In genomic region chr10:132521041-132521465, GRCh38 we compare ENCODE assay signal across 20 cellular contexts. TPM values are rescaled to one million over a fixed set of nuclear protein-coding genes. Genes with fewer than 3 reads are reported as not detected.
DNase-seq lines count a peak whose midpoint lies in the region; ATAC-seq and TF ChIP-seq lines count a peak whose summit lies in the region.
"Had no signal": no experiment of that assay in that cellular context is flagged by ENCODE, and none has a peak within 500 bp of the region (broad histone marks: within the 10 kb centered on the region; RNA-seq: fewer than 3 reads in every experiment).

No MANE protein-coding gene starts in this region.

- no peaks in the 10 kb centered on the region for H3K36me3 Mint-ChIP-seq in naive thymus-derived CD4-positive, alpha-beta T cell
- H3K36me3 Mint-ChIP-seq: CD4-positive, CD25-positive, alpha-beta regulatory T cell had no signal

- WGBS in esophagus squamous epithelium, 2 donors = 76 to 80% methylated on average over 1 to 9 of the region's 14 CpGs
- 32 to 68% methylated on average over 3 to 7 of the region's 14 CpGs for WGBS in upper lobe of left lung, 2 donors

- H3K4me1 ChIP-seq in esophagus squamous epithelium (peaks cover 28 to 56% (median 51%) of the 10 kb centered on the region in 3 donors), upper lobe of left lung (peaks cover 53 to 56% (median 54%) of the 10 kb centered on the region in 4 donors)
- no peaks in the 10 kb centered on the region for H3K4me1 ChIP-seq in naive thymus-derived CD4-positive, alpha-beta T cell (ENCODE audit: control insufficient read depth in 2 of 2, insufficient read depth in 2 of 2, low read length in 2 of 2)

- H3K4me1 Mint-ChIP-seq in naive thymus-derived CD4-positive, alpha-beta T cell = peaks cover 0 to 3% (median 0%) of the 10 kb centered on the region in 7 donors

- intact Hi-C loops in esophagus squamous epithelium (cut with DNase I) = no loop called here
- intact Hi-C loops in naive thymus-derived CD4-positive, alpha-beta T cell (cut with micrococcal nuclease) = no loop called here

- H3K27ac Mint-ChIP-seq in naive thymus-derived CD4-positive, alpha-beta T cell = no peak overlapping the region
- H3K27ac Mint-ChIP-seq: CD4-positive, CD25-positive, alpha-beta regulatory T cell; T-helper 2 cell treated with Interferon-gamma antibody and Interleukin-4, amounts not matched to agents 5 μg/mL and 100 μg/mL, for 36 hours had no signal

- TF ChIP-seq EP300 in upper lobe of left lung (IDR thresholded peaks at IDR 0.05) = no peak

- no peak overlapping the region for H3K4me3 Mint-ChIP-seq in naive thymus-derived CD4-positive, alpha-beta T cell
- H3K4me3 Mint-ChIP-seq: CD4-positive, CD25-positive, alpha-beta regulatory T cell; T-helper 2 cell treated with Interferon-gamma antibody and Interleukin-4, amounts not matched to agents 5 μg/mL and 100 μg/mL, for 36 hours had no signal

- peaks cover 0 to 8% (median 0%) of the 10 kb centered on the region in 11 donors for H3K9me3 Mint-ChIP-seq in naive thymus-derived CD4-positive, alpha-beta T cell
- H3K9me3 Mint-ChIP-seq: T-helper 2 cell treated with Interferon-gamma antibody and Interleukin-4, amounts not matched to agents 5 μg/mL and 100 μg/mL, for 36 hours had no signal

- no peak for ATAC-seq in activated CD4-positive, CD25-positive, alpha-beta regulatory T cell treated with anti-CD3 and anti-CD28 coated beads, Interleukin-2, amount 50 U/mL, for 24 hours
- no peak for ATAC-seq in omental fat pad (ENCODE audit: low FRiP score)
- no peak for ATAC-seq in upper lobe of left lung (ENCODE audit: low FRiP score in 2 of 2)
- no peak for ATAC-seq in naive thymus-derived CD4-positive, alpha-beta T cell

- peak; percentile 16 for DNase-seq in activated CD4-positive, CD25-positive, alpha-beta regulatory T cell treated with anti-CD3 and anti-CD28 coated beads, Interleukin-2, amount 50 U/mL, for 72 hours
- DNase-seq in esophagus squamous epithelium (lab: John Stamatoyannopoulos, UW) (no peak), omental fat pad (ENCODE audit: low spot score) (peak; percentile 10), upper lobe of left lung (peak; percentile 14 to 74), erythroblast (lab: John Stamatoyannopoulos, UW) (no peak)
- DNase-seq in naive thymus-derived CD4-positive, alpha-beta T cell = no peak
- no peak for DNase-seq in activated CD8-positive, alpha-beta memory T cell treated with anti-CD3 and anti-CD28 coated beads, Interleukin-2, amount 50 U/mL, for 4 hours
- DNase-seq: 8988T; activated CD4-positive, alpha-beta T cell treated with anti-CD3 and anti-CD28 coated beads for 48 hours; CD4-positive, CD25-positive, alpha-beta regulatory T cell; MM.1S; NCI-H2081; NCI-H69; RPMI8226; stimulated activated CD4-positive, alpha-beta T cell treated with anti-CD3 and anti-CD28 coated beads, Interleukin-12 subunit alpha, Interleukin-12 subunit beta, amount 100 ng/mL, for 4 hours; substantia nigra had no signal

- H3K4me3 ChIP-seq in esophagus squamous epithelium = no peak overlapping the region
- no peak overlapping the region for H3K4me3 ChIP-seq in upper lobe of left lung
- H3K4me3 ChIP-seq in naive thymus-derived CD4-positive, alpha-beta T cell (ENCODE audit: low read length) = no peak overlapping the region
- H3K4me3 ChIP-seq: dorsolateral prefrontal cortex had no signal

- TF ChIP-seq CTCF in esophagus squamous epithelium (IDR thresholded peaks at IDR 0.05) (no peak), omental fat pad (IDR thresholded peaks at IDR 0.05) (no peak), upper lobe of left lung (IDR thresholded peaks at IDR 0.05) (no peak)

- POLR2A ChIA-PET in naive thymus-derived CD4-positive, alpha-beta T cell (lab: Charles Lee) = no interaction called here

- H3K36me3 ChIP-seq in esophagus squamous epithelium = no peaks in the 10 kb centered on the region
- H3K36me3 ChIP-seq in upper lobe of left lung = no peaks in the 10 kb centered on the region
- H3K36me3 ChIP-seq in naive thymus-derived CD4-positive, alpha-beta T cell (ENCODE audit: control insufficient read depth in 2 of 3, insufficient read depth in 3 of 3, low read length in 3 of 3) = no peaks in the 10 kb centered on the region
- H3K36me3 ChIP-seq: neutrophil had no signal

- H3K9me3 ChIP-seq in esophagus squamous epithelium (no peaks in the 10 kb centered on the region), upper lobe of left lung (no peaks in the 10 kb centered on the region)
- H3K9me3 ChIP-seq in naive thymus-derived CD4-positive, alpha-beta T cell (ENCODE audit: control insufficient read depth in 2 of 3, low read length in 3 of 3) = no peaks in the 10 kb centered on the region
- H3K9me3 ChIP-seq: neutrophil had no signal

- H3K27me3 Mint-ChIP-seq in naive thymus-derived CD4-positive, alpha-beta T cell = peaks cover 0 to 16% (median 6%) of the 10 kb centered on the region in 5 donors

- CTCF ChIA-PET in naive thymus-derived CD4-positive, alpha-beta T cell (lab: Charles Lee) = no interaction called here

- peak overlapping the region; percentile 48 to 85 (median 82) for H3K27ac ChIP-seq in esophagus squamous epithelium
- peak overlapping the region; percentile 84 to 97 (median 90) for H3K27ac ChIP-seq in upper lobe of left lung
- H3K27ac ChIP-seq in naive thymus-derived CD4-positive, alpha-beta T cell (ENCODE audit: low read depth, low read length) = no peak overlapping the region
- H3K27ac ChIP-seq: neutrophil had no signal

- TF ChIP-seq POLR2A in esophagus squamous epithelium (IDR thresholded peaks at IDR 0.05) (no peak), upper lobe of left lung (IDR thresholded peaks at IDR 0.05) (no peak), erythroblast (IDR thresholded peaks at IDR 0.05; ENCODE audit: low read length) (no peak)

- H3K27me3 ChIP-seq in esophagus squamous epithelium (peaks cover 0 to 50% (median 0%) of the 10 kb centered on the region in 4 donors), upper lobe of left lung (no peaks in the 10 kb centered on the region)
- no peaks in the 10 kb centered on the region for H3K27me3 ChIP-seq in naive thymus-derived CD4-positive, alpha-beta T cell (ENCODE audit: control insufficient read depth in 2 of 2, insufficient read depth in 2 of 2, low read length in 2 of 2)
- H3K27me3 ChIP-seq: dorsolateral prefrontal cortex had no signal

RNA-seq across cellular contexts. Expression of gene INPP5A, which starts 16.5 kb away (rescaled TPM):
- total RNA-seq in esophagus squamous epithelium = 10 to 100 TPM; 16.9 to 58.2 (median 29.5) TPM
- 10 to 100 TPM; 34.1 to 49.3 (median 43.3) TPM for total RNA-seq in omental fat pad
- 10 to 100 TPM; 28.6 to 81.7 (median 44.8) TPM for total RNA-seq in upper lobe of left lung
- 10 to 100 TPM; 15.5 to 30.7 (median 28.7) TPM for total RNA-seq in naive thymus-derived CD4-positive, alpha-beta T cell
- 1 to 10 TPM in 1 of 2 donors, under 1 TPM in 1; 0.97 to 2.0 TPM for polyA plus RNA-seq in naive thymus-derived CD4-positive, alpha-beta T cell

Comparison
In these comparisons a context has a peak if more than half of its experiments do, and no peak if none do; other contexts are left out.
1. DNase-seq: peak in activated CD4-positive, CD25-positive, alpha-beta regulatory T cell treated with anti-CD3 and anti-CD28 coated beads, Interleukin-2, amount 50 U/mL, for 72 hours (single experiment), omental fat pad (single experiment) and upper lobe of left lung (2 of 2); none in esophagus squamous epithelium (single experiment), naive thymus-derived CD4-positive, alpha-beta T cell (0 of 9), activated CD8-positive, alpha-beta memory T cell treated with anti-CD3 and anti-CD28 coated beads, Interleukin-2, amount 50 U/mL, for 4 hours (single experiment) and erythroblast (0 of 2).